In genomic region chr7:20329389-20330175, GRCh38 we compare ENCODE assay signal across 8 cellular contexts. TPM values are rescaled to one million over a fixed set of nuclear protein-coding genes. Genes with fewer than 3 reads are reported as not detected.
DNase-seq lines count a peak whose midpoint lies in the region; ATAC-seq, FAIRE-seq and TF ChIP-seq lines count a peak whose summit lies in the region.

No MANE protein-coding gene starts in this region.

- peak overlapping the region; percentile 77 for H2AFZ ChIP-seq in trophoblast cell (ENCODE audit: insufficient read depth, low read length, poor library complexity)

- H3K4me1 ChIP-seq in trophoblast cell (ENCODE audit: control insufficient read depth in 1 of 2, insufficient read depth in 2 of 2, low read length in 2 of 2), result peaks cover 2 to 10% of the 10 kb centered on the region in 2 experiments

- H4K8ac ChIP-seq in trophoblast cell (ENCODE audit: low read depth, low read length), result peak overlapping the region; percentile 77

- no peaks in the 10 kb centered on the region for H3K36me3 ChIP-seq in trophoblast cell (ENCODE audit: control insufficient read depth in 1 of 2, insufficient read depth in 2 of 2, low read length in 2 of 2)

- peak overlapping the region; percentile 63 for H2BK5ac ChIP-seq in trophoblast cell (ENCODE audit: low read depth, low read length, poor library complexity)

- H3K27me3 Mint-ChIP-seq in Calu3 (ENCODE audit: unreplicated experiment), result no peaks in the 10 kb centered on the region

- H3K4me3 ChIP-seq in trophoblast cell (ENCODE audit: low read depth, low read length), result peak overlapping the region; percentile 81

- no peaks in the 10 kb centered on the region for H3K27me3 ChIP-seq in trophoblast cell (ENCODE audit: insufficient read depth, low read length)

- ATAC-seq in HG03175 (IDR thresholded peaks at IDR 0.05; ENCODE audit: unreplicated experiment) (peak; percentile 36), left ventricle myocardium superior (peak; percentile 71)

- peak overlapping the region; percentile 19 for H2BK120ac ChIP-seq in trophoblast cell (ENCODE audit: insufficient read depth, low read length, poor library complexity)

- peak overlapping the region; percentile 78 for H3K14ac ChIP-seq in trophoblast cell (ENCODE audit: low read length)

- peak; percentile 95 for FAIRE-seq in GM19239 (lab: Jason Lieb, UNC)

- H2BK12ac ChIP-seq in trophoblast cell (ENCODE audit: low read length), result no peak overlapping the region

- peak overlapping the region; percentile 89 for H3K27ac ChIP-seq in angular gyrus (ENCODE audit: low read depth, low read length)
- H3K27ac ChIP-seq in trophoblast cell (ENCODE audit: low read depth, low read length), result peak overlapping the region; percentile 94

- peak overlapping the region; percentile 82 for H3K4me2 ChIP-seq in trophoblast cell (ENCODE audit: low read length)

- H3K23ac ChIP-seq in trophoblast cell (ENCODE audit: low read length), result no peak overlapping the region

- H3K36me3 Mint-ChIP-seq in Calu3 (ENCODE audit: insufficient read depth, unreplicated experiment), result peaks cover 64% of the 10 kb centered on the region

- peak overlapping the region; percentile 78 for H3K18ac ChIP-seq in trophoblast cell (ENCODE audit: low read length)

- no peak overlapping the region for H3K4ac ChIP-seq in trophoblast cell (ENCODE audit: low read depth, low read length)

- TF ChIP-seq CTCF in Calu3 (IDR thresholded peaks at IDR 0.05; ENCODE audit: unreplicated experiment), result peak; percentile 45

- DNase-seq in Calu3, result peak; percentile 94
- peak; percentile 24 for DNase-seq in GM19239 (ENCODE audit: insufficient read length, low spot score)
- DNase-seq in NCI-H510A treated with DMSO at 0.1 percent for 48 hours (lab: John Stamatoyannopoulos, UW), result peak; percentile 87
- DNase-seq in left ventricle myocardium superior, result peak; percentile 62
- peak; percentile 78 to 87 for DNase-seq in trophoblast cell
- no peak for DNase-seq in stimulated activated CD4-positive, alpha-beta T cell treated with anti-CD3 and anti-CD28 coated beads, Interleukin-1b, Interleukin-23, amount 100 ng/mL, for 48 hours

- peaks cover 18% of the 10 kb centered on the region for H3K79me1 ChIP-seq in trophoblast cell (ENCODE audit: low read length)

- intact Hi-C loops in Calu3 (cut with micrococcal nuclease; ENCODE audit: unreplicated experiment) (loop anchor here (1.0 to 5.0 kb wide), 5 partner anchors 79 to 582 kb away; partner anchors contain the start of gene MACC1), left ventricle myocardium superior (cut with micrococcal nuclease) (no loop called here)

- H3K79me2 ChIP-seq in trophoblast cell (ENCODE audit: control insufficient read depth, insufficient read depth, low read length, poor library complexity), result peaks cover 6% of the 10 kb centered on the region

- no CpG with 5 or more reads among the region's 27 CpGs for whole genome bisulfite sequencing in trophoblast cell (ENCODE audit: extremely low coverage, insufficient coverage, insufficient read length)

- no peak overlapping the region for H2AK5ac ChIP-seq in trophoblast cell (ENCODE audit: low read length)

- CTCF ChIA-PET in Calu3 (lab: Charles Lee), result interaction anchor here (0.7 to 2.6 kb wide), 16 partner anchors 9 to 1188 kb away, joined by 3 to 17 read pairs (median 4); partner anchors contain the start of gene MACC1

- H3K9me3 ChIP-seq in trophoblast cell (ENCODE audit: insufficient read depth, low read depth, low read length), result no peaks in the 10 kb centered on the region

- H4K91ac ChIP-seq in trophoblast cell (ENCODE audit: low read depth, low read length), result peak overlapping the region; percentile 89

- H3K9me3 Mint-ChIP-seq in Calu3 (ENCODE audit: low read depth, unreplicated experiment), result no peaks in the 10 kb centered on the region

- H3K4me1 Mint-ChIP-seq in Calu3 (ENCODE audit: low read depth, unreplicated experiment), result peaks cover 18% of the 10 kb centered on the region

- peak overlapping the region; percentile 93 for H3K4me3 Mint-ChIP-seq in Calu3 (ENCODE audit: low read depth, unreplicated experiment)

- H4K12ac ChIP-seq in trophoblast cell (ENCODE audit: low read depth, low read length), result peak overlapping the region; percentile 84

- H3K27ac Mint-ChIP-seq in Calu3 (ENCODE audit: unreplicated experiment), result peak overlapping the region; percentile 98

- BruUV-seq in Calu3 (replicated peaks; lab: Mats Ljungman, UMichigan), result no TSS peak

- peak overlapping the region; percentile 88 for H3K9ac ChIP-seq in trophoblast cell (ENCODE audit: low read length)

RNA-seq across cellular contexts. Expression of gene ITGB8, which starts 1.1 kb away (rescaled TPM):
- 157 and 183 TPM in 2 replicates for total RNA-seq in Calu3 (2022)
- 4.8 TPM for total RNA-seq in left ventricle myocardium superior
- 0.53 and 0.61 TPM in 2 replicates for polyA plus RNA-seq in trophoblast cell (2013)

Comparison
In these comparisons a context has a peak if more than half of its experiments do, and no peak if none do; other contexts are left out.
1. RNA of gene ITGB8, which starts 1.1 kb away (total RNA-seq): 157 to 183 TPM in Calu3; 4.8 TPM in left ventricle myocardium superior (single experiment); every median in the first group is over 10 times any median in the second.